17 cellular contexts compared by ENCODE assay signal in genomic region chr21:21324297-21324696, GRCh38.
DNase-seq lines count a peak whose midpoint lies in the region; ATAC-seq and TF ChIP-seq lines count a peak whose summit lies in the region.
"Had no signal": no experiment of that assay in that cellular context is flagged by ENCODE, and none has a peak within 500 bp of the region (broad histone marks: within the 10 kb centered on the region; RNA-seq: fewer than 3 reads in every experiment).

No MANE protein-coding gene starts in this region.

- no peaks in the 10 kb centered on the region for H3K27me3 Mint-ChIP-seq in H9 (ENCODE audit: low read depth)
- no peaks in the 10 kb centered on the region for H3K27me3 Mint-ChIP-seq in activated naive CD4-positive, alpha-beta T cell treated with anti-CD3 and anti-CD28 coated beads for 36 hours (ENCODE audit: low read depth)
- H3K27me3 Mint-ChIP-seq: CD4-positive, alpha-beta T cell had no signal

- no peak overlapping the region for H3K4me2 ChIP-seq in H9 (ENCODE audit: insufficient read depth, insufficient read length, low read length)

- no peak overlapping the region for H3K4me3 Mint-ChIP-seq in H9
- no peak overlapping the region for H3K4me3 Mint-ChIP-seq in activated naive CD4-positive, alpha-beta T cell treated with anti-CD3 and anti-CD28 coated beads for 36 hours
- H3K4me3 Mint-ChIP-seq: CD4-positive, alpha-beta T cell had no signal

- no peak overlapping the region for H4K8ac ChIP-seq in H9 (replicated peaks; ENCODE audit: insufficient read length, low read depth, low read length)

- WGBS in H9 (ENCODE audit: extremely low coverage, insufficient read length, low lambda C conversion rate): no CpG with 5 or more reads among the region's 5 CpGs

- DNase-seq in D341Med (ENCODE audit: low spot score) (peak; percentile 10), H9 (peak; percentile 36), iPS-NIHi7 (ENCODE audit: extremely low spot score) (peak; percentile 14), NCI-H524 treated with DMSO at 0.1 percent for 48 hours (lab: John Stamatoyannopoulos, UW) (no peak)
- no peak for DNase-seq in activated naive CD4-positive, alpha-beta T cell treated with anti-CD3 and anti-CD28 coated beads for 36 hours
- DNase-seq: CD4-positive, alpha-beta T cell; KG1; NCI-H1436; NCI-H2029 treated with DMSO at 0.1 percent for 48 hours; NCI-H2227 treated with DMSO at 0.1 percent for 48 hours; NCI-H526; OCI-M1; RPMI8226; T-helper 2 cell had no signal

- H3K4me1 ChIP-seq in H9 (ENCODE audit: insufficient read depth, low read length): no peaks in the 10 kb centered on the region

- H3T11ph ChIP-seq in H9 (ENCODE audit: low read length): no peak overlapping the region

- no peaks in the 10 kb centered on the region for H4K20me1 ChIP-seq in H9 (ENCODE audit: control insufficient read depth, insufficient read depth, insufficient read length)

- H3K23me2 ChIP-seq in H9 (ENCODE audit: insufficient read length, low read depth, low read length, poor library complexity, severe bottlenecking): no peaks in the 10 kb centered on the region

- H3K4ac ChIP-seq in H9 (ENCODE audit: low read depth, low read length): no peak overlapping the region

- H3K36me3 Mint-ChIP-seq in H9 (ENCODE audit: insufficient read depth in 1 of 3, low read depth in 3 of 3): no peaks in the 10 kb centered on the region
- no peaks in the 10 kb centered on the region for H3K36me3 Mint-ChIP-seq in activated naive CD4-positive, alpha-beta T cell treated with anti-CD3 and anti-CD28 coated beads for 36 hours (ENCODE audit: low read depth)

- no peak overlapping the region for H2BK12ac ChIP-seq in H9 (ENCODE audit: insufficient read length, low read depth, low read length)

- H4K91ac ChIP-seq in H9 (ENCODE audit: insufficient read length, low read depth, low read length): no peak overlapping the region

- no peak overlapping the region for H3K56ac ChIP-seq in H9 (ENCODE audit: insufficient read length, low read depth, low read length)

- H3K27ac ChIP-seq in H9 (ENCODE audit: insufficient read length, low read depth, low read length): no peak overlapping the region
- no peak overlapping the region for H3K27ac ChIP-seq in VCaP

- no peaks in the 10 kb centered on the region for H3K79me1 ChIP-seq in H9 (ENCODE audit: insufficient read depth, low read depth, low read length, poor library complexity, severe bottlenecking)

- no peak for ATAC-seq in HG03520 (IDR thresholded peaks at IDR 0.05; ENCODE audit: unreplicated experiment)
- ATAC-seq: HCT116 had no signal

- no peak overlapping the region for H2BK20ac ChIP-seq in H9 (ENCODE audit: low read depth, low read length, poor library complexity, severe bottlenecking)

- H4K5ac ChIP-seq in H9 (ENCODE audit: insufficient read length, low read depth, low read length): no peak overlapping the region

- H3K9ac ChIP-seq in H9 (ENCODE audit: extremely low read depth, insufficient read length, low read length): no peak overlapping the region

- TF ChIP-seq CTCF in H9 (conservative IDR thresholded peaks at IDR 0.05) (peak; percentile 59), VCaP (conservative IDR thresholded peaks at IDR 0.05) (peak; percentile 58)

- no peak overlapping the region for H3K27ac Mint-ChIP-seq in H9
- no peak overlapping the region for H3K27ac Mint-ChIP-seq in activated naive CD4-positive, alpha-beta T cell treated with anti-CD3 and anti-CD28 coated beads for 36 hours
- H3K27ac Mint-ChIP-seq: CD4-positive, alpha-beta T cell had no signal

- H3K18ac ChIP-seq in H9 (ENCODE audit: insufficient read length, low read depth, low read length): no peak overlapping the region

- intact Hi-C loops in activated naive CD4-positive, alpha-beta T cell treated with anti-CD3 and anti-CD28 coated beads for 36 hours (cut with micrococcal nuclease): no loop called here

- H2AK5ac ChIP-seq in H9 (ENCODE audit: insufficient read length, low read length): no peak overlapping the region

- H2AFZ ChIP-seq in H9 (ENCODE audit: low read length): no peak overlapping the region

- CTCF ChIA-PET in activated naive CD4-positive, alpha-beta T cell treated with anti-CD3 and anti-CD28 coated beads for 36 hours (lab: Charles Lee): no interaction called here

- no peaks in the 10 kb centered on the region for H3K27me3 ChIP-seq in H9 (ENCODE audit: insufficient read depth, low read length)

- no peak overlapping the region for H2BK120ac ChIP-seq in H9 (ENCODE audit: low read depth, low read length, poor library complexity, severe bottlenecking)

- no peaks in the 10 kb centered on the region for H3K9me3 ChIP-seq in H9 (ENCODE audit: control insufficient read depth, low read depth, low read length)

- H3K23ac ChIP-seq in H9 (ENCODE audit: insufficient read length, low read depth, low read length): no peak overlapping the region

- H3K4me1 Mint-ChIP-seq in H9: peaks cover 0 to 5% of the 10 kb centered on the region in 2 experiments; a peak in 2 of 4 replicates
- no peaks in the 10 kb centered on the region for H3K4me1 Mint-ChIP-seq in activated naive CD4-positive, alpha-beta T cell treated with anti-CD3 and anti-CD28 coated beads for 36 hours (ENCODE audit: low read depth)

- no peaks in the 10 kb centered on the region for H3K9me3 Mint-ChIP-seq in H9
- no peaks in the 10 kb centered on the region for H3K9me3 Mint-ChIP-seq in activated naive CD4-positive, alpha-beta T cell treated with anti-CD3 and anti-CD28 coated beads for 36 hours
- H3K9me3 Mint-ChIP-seq: CD4-positive, alpha-beta T cell had no signal

- H3K14ac ChIP-seq in H9 (ENCODE audit: insufficient read depth, low read length): no peak overlapping the region

- H2BK15ac ChIP-seq in H9 (ENCODE audit: low read depth, low read length): no peak overlapping the region

- no peaks in the 10 kb centered on the region for H3K79me2 ChIP-seq in H9 (ENCODE audit: insufficient read depth, low read length)

- no peak overlapping the region for H2BK5ac ChIP-seq in H9 (ENCODE audit: insufficient read length, low read length)

Comparison
In these comparisons a context has a peak if more than half of its experiments do, and no peak if none do; other contexts are left out.
1. DNase-seq: peak in D341Med (single experiment), H9 (single experiment) and iPS-NIHi7 (single experiment); none in activated naive CD4-positive, alpha-beta T cell treated with anti-CD3 and anti-CD28 coated beads for 36 hours (single experiment) and NCI-H524 treated with DMSO at 0.1 percent for 48 hours (single experiment).